ENCODE assay signal across 21 cellular contexts in the genomic region with DNA sequence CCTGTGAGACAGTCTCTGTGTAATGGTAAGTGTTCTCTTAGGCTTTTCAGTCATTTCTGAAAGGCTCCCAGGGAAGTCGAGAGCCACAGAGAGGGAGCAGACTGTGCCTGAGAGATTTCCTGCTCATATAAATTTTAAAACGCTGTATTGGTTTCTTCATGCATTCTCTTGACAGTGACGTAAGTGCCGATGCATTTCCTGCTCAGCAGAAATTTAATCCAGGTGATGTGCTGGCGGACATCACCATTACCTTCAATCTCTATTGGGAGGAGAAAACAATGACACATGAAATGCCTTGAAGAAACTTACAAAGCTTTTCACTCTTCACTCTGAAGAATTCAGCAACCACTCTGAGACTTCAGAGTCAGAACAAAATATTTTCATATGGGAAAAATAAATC.
"Had no signal": no experiment of that assay in that cellular context is flagged by ENCODE, and none has a peak within 500 bp of the region (broad histone marks: within the 10 kb centered on the region; RNA-seq: fewer than 3 reads in every experiment).

No MANE protein-coding gene starts in this region.

- H3K4me3 ChIP-seq: cardiac muscle cell, esophagus muscularis mucosa, gastrocnemius medialis, hepatocyte, right atrium auricular region, spleen, tibial nerve had no signal

- H3K4me2 ChIP-seq: hepatocyte had no signal

- H3K79me2 ChIP-seq: hepatocyte had no signal

- ATAC-seq: gastrocnemius medialis; naive thymus-derived CD4-positive, alpha-beta T cell had no signal

- H3K36me3 ChIP-seq: cardiac muscle cell, gastrocnemius medialis, right atrium auricular region, spleen had no signal

- H3K9me3 ChIP-seq: gastrocnemius medialis, right atrium auricular region had no signal

- H3K27ac ChIP-seq: cardiac muscle cell, esophagus muscularis mucosa, gastrocnemius medialis, hepatocyte, right atrium auricular region, spleen, tibial nerve had no signal

- DNase-seq: activated CD4-positive, alpha-beta T cell treated with anti-CD3 and anti-CD28 coated beads for 4 hours; activated CD4-positive, alpha-beta T cell treated with anti-CD3 and anti-CD28 coated beads, Interleukin-2, amount 50 U/mL, for 4 hours; activated CD4-positive, CD25-positive, alpha-beta regulatory T cell; activated effector memory CD4-positive, alpha-beta T cell treated with Interleukin-2 at 50 U/mL for 16 hours; activated naive CD4-positive, alpha-beta T cell treated with Interleukin-2 at 50 U/mL for 16 hours; activated T-cell treated with anti-CD3 and anti-CD28 coated beads for 4 hours; anterior cingulate cortex; cortex of kidney; gastrocnemius medialis; glutamatergic neuron; kidney; midbrain; nucleus accumbens; spleen; stimulated activated naive CD4-positive, alpha-beta T cell treated with Interleukin-2 at 50 U/mL for 16 hours had no signal

- H3K27me3 ChIP-seq: cardiac muscle cell, esophagus muscularis mucosa, gastrocnemius medialis, hepatocyte, right atrium auricular region, spleen, tibial nerve had no signal

- H3K4me1 ChIP-seq: esophagus muscularis mucosa, gastrocnemius medialis, right atrium auricular region, spleen, tibial nerve had no signal

- H2AFZ ChIP-seq: hepatocyte had no signal
